18 cellular contexts compared by ENCODE assay signal in genomic region chr20:41091926-41092325, GRCh38.
"Had no signal": no experiment of that assay in that cellular context is flagged by ENCODE, and none has a peak within 500 bp of the region (broad histone marks: within the 10 kb centered on the region; RNA-seq: fewer than 3 reads in every experiment).

No MANE protein-coding gene starts in this region.

- H3K4me3 Mint-ChIP-seq: activated T-cell treated with anti-CD3 and anti-CD28 coated beads, Interleukin-2, amount 50 U/mL, for 4 hours; dendritic cell treated with granulocyte-macrophage colony-stimulating factor and Interleukin-4, amounts not matched to agents 40 ng/mL and 50 ng/mL, for 4 days; effector memory CD8-positive, alpha-beta T cell; naive thymus-derived CD8-positive, alpha-beta T cell; stimulated activated memory B cell treated with anti-CD40 and anti-IgM and Interleukin-4, amounts not matched to agents 10 μg/mL and 1 μg/mL and 100 μg/mL, for 72 hours had no signal

- H3K4me3 ChIP-seq: mucosa of descending colon, right atrium auricular region, transverse colon had no signal

- H3K27ac ChIP-seq: brain microvascular endothelial cell, right atrium auricular region, transverse colon had no signal

- H3K27me3 ChIP-seq: brain microvascular endothelial cell, right atrium auricular region, transverse colon had no signal

- H3K9me3 Mint-ChIP-seq: activated T-cell treated with anti-CD3 and anti-CD28 coated beads, Interleukin-2, amount 50 U/mL, for 4 hours; dendritic cell treated with granulocyte-macrophage colony-stimulating factor and Interleukin-4, amounts not matched to agents 40 ng/mL and 50 ng/mL, for 4 days; effector memory CD8-positive, alpha-beta T cell; naive thymus-derived CD8-positive, alpha-beta T cell; stimulated activated memory B cell treated with anti-CD40 and anti-IgM and Interleukin-4, amounts not matched to agents 10 μg/mL and 1 μg/mL and 100 μg/mL, for 72 hours had no signal

- H3K4me1 ChIP-seq: right atrium auricular region had no signal

- H3K27me3 Mint-ChIP-seq: dendritic cell treated with granulocyte-macrophage colony-stimulating factor and Interleukin-4, amounts not matched to agents 40 ng/mL and 50 ng/mL, for 4 days; effector memory CD8-positive, alpha-beta T cell; naive thymus-derived CD8-positive, alpha-beta T cell; stimulated activated memory B cell treated with anti-CD40 and anti-IgM and Interleukin-4, amounts not matched to agents 10 μg/mL and 1 μg/mL and 100 μg/mL, for 72 hours had no signal

- DNase-seq: activated CD4-positive, alpha-beta T cell treated with anti-CD3 and anti-CD28 coated beads for 4 hours; activated gamma-delta T cell; activated T-cell treated with anti-CD3 and anti-CD28 coated beads, Interleukin-2, amount 50 U/mL, for 4 hours; amygdala; brain microvascular endothelial cell; cerebellar nuclear complex; effector memory CD8-positive, alpha-beta T cell; hypothalamus; mucosa of descending colon; naive thymus-derived CD8-positive, alpha-beta T cell; posterior cingulate gyrus; small intestine; substantia nigra; T1000; transverse colon had no signal

- ATAC-seq: activated T-cell treated with anti-CD3 and anti-CD28 coated beads, Interleukin-2, amount 50 U/mL, for 4 hours; effector memory CD8-positive, alpha-beta T cell; mucosa of descending colon; naive thymus-derived CD8-positive, alpha-beta T cell; stimulated activated memory B cell treated with anti-CD40 and anti-IgM and Interleukin-4, amounts not matched to agents 10 μg/mL and 1 μg/mL and 100 μg/mL, for 72 hours had no signal

- H3K27ac Mint-ChIP-seq: dendritic cell treated with granulocyte-macrophage colony-stimulating factor and Interleukin-4, amounts not matched to agents 40 ng/mL and 50 ng/mL, for 4 days; effector memory CD8-positive, alpha-beta T cell; stimulated activated memory B cell treated with anti-CD40 and anti-IgM and Interleukin-4, amounts not matched to agents 10 μg/mL and 1 μg/mL and 100 μg/mL, for 72 hours had no signal

- H3K9me3 ChIP-seq: mucosa of descending colon, right atrium auricular region, transverse colon had no signal

- H3K4me1 Mint-ChIP-seq: stimulated activated memory B cell treated with anti-CD40 and anti-IgM and Interleukin-4, amounts not matched to agents 10 μg/mL and 1 μg/mL and 100 μg/mL, for 72 hours had no signal
